ENCODE assay signal across 1 cellular context in the genomic region with DNA sequence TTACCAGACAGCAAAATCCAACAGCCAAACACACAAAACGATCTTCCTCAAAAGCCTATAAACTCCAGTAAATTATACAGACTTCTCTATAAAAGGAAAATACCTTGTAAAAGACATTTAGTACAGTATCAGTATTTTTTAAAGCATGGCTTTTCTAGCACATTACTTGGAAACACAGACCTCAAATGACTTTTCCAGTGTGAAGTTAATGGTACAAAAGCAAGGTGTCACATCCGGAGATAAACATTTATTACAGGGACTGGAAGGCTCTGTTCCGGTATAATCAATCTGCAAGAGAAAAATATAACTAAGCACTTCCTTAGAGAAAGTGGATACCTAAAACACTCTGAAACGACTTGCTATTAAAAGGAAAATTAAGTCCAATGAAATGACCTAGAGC.
TF ChIP-seq lines count a peak whose summit lies in the region.

No MANE protein-coding gene starts in this region.

TF ChIP-seq in HEK293, 187 proteins besides CTCF, POLR2A, EP300 and RAD21 (continued from another document):
- TF ChIP-seq, protein P1, sequence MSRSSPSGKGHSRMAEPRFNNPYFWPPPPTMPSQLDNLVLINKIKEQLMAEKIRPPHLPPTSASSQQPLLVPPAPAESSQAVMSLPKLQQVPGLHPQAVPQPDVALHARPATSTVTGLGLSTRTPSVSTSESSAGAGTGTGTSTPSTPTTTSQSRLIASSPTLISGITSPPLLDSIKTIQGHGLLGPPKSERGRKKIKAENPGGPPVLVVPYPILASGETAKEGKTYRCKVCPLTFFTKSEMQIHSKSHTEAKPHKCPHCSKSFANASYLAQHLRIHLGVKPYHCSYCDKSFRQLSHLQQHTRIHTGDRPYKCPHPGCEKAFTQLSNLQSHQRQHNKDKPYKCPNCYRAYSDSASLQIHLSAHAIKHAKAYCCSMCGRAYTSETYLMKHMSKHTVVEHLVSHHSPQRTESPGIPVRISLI (tag by site-specific recombination; IDR thresholded peaks at IDR 0.05) = no peak
TF ChIP-seq in HEK293: peak in this region for 6.
